In the genomic region with DNA sequence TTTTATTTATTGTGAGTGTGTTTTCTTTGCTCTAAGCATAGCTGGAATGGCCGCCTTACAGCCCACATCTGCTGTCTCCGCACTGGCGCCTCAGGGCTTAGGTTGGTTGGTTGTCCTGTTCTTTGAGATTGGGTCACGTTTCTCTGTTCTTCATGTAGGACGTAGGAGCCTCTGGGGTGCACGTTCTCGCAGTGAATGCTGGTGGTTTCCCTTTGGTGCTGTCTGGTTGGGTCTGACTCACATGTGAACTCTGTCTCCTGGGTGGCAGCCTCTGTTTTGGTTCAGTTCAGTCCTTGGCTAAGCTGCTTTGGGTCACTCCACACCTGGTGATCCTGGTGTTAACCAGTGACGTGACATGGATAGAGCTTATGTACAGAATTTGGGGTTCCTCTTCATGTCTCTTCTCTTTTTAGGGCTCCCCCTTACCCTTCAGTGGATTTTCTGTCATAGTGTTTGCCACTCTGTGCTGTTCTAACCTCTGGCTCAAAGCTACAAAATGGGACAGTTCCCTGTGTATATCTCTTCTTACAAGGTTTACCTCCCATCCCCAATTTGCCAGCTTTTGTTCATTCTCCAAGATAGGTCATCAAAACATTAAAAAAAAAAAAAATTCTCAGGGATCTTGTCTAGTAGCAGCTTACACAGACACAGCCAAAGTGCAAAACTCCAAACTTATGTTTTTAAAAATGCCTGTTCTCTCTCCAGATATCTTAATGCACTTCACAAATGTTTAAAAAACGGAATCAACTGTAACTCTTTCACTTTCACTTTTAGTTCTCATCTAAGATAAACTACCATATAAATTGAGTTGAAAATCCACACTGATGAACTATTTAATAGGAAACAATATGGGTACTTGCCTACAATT, we compare ENCODE assay signal across 8 cellular contexts. TPM values are rescaled to one million over a fixed set of nuclear protein-coding genes. Genes with fewer than 3 reads are reported as not detected.
DNase-seq lines count a peak whose midpoint lies in the region; ATAC-seq, FAIRE-seq and TF ChIP-seq lines count a peak whose summit lies in the region.

No MANE protein-coding gene starts in this region.

- H3K27me3 ChIP-seq in mucosa of stomach (ENCODE audit: control insufficient read depth, insufficient read depth, low read length) (no peaks in the 10 kb centered on the region), thoracic aorta (replicated peaks; ENCODE audit: insufficient read depth) (no peaks in the 10 kb centered on the region)

- TF ChIP-seq CTCF in thoracic aorta (IDR thresholded peaks at IDR 0.05) = no peak

- H3K36me3 ChIP-seq in mucosa of stomach (ENCODE audit: control insufficient read depth, insufficient read depth, low read length) (no peaks in the 10 kb centered on the region), thoracic aorta (no peaks in the 10 kb centered on the region)

- DNase-seq in GM18507 (ENCODE audit: extremely low spot score, insufficient read length, low read depth) (peak; percentile 61), amniotic epithelial cell (ENCODE audit: low read depth) (peak; percentile 58), thoracic aorta (ENCODE audit: low spot score) (no peak), putamen (ENCODE audit: low spot score) (no peak), midbrain (lab: John Stamatoyannopoulos, UW) (no peak)

- H3K4me3 ChIP-seq in mucosa of stomach (ENCODE audit: low read length) (peak overlapping the region; percentile 63), thoracic aorta (peak overlapping the region; percentile 54)

- peaks cover 9% of the 10 kb centered on the region for H3K4me1 ChIP-seq in mucosa of stomach (ENCODE audit: control insufficient read depth, insufficient read depth, low read length)
- H3K4me1 ChIP-seq in thoracic aorta (ENCODE audit: control insufficient read depth in 1 of 2, low read depth in 2 of 2) = peaks cover 0 to 14% of the 10 kb centered on the region in 2 donors

- no peak overlapping the region for H3K27ac ChIP-seq in thoracic aorta

- H3K9me3 ChIP-seq in mucosa of stomach (ENCODE audit: control insufficient read depth, low read length) (no peaks in the 10 kb centered on the region), thoracic aorta (no peaks in the 10 kb centered on the region)

- H3K9ac ChIP-seq in mucosa of stomach (ENCODE audit: low read length) = peak overlapping the region; percentile 58

- peak; percentile 93 for FAIRE-seq in GM18507 (lab: Jason Lieb, UNC)

- peak; percentile 98 for ATAC-seq in HG02885 (IDR thresholded peaks at IDR 0.05; ENCODE audit: poor library complexity, unreplicated experiment)
- peak; percentile 46 for ATAC-seq in SK-N-SH treated with all-trans-retinoic acid at 6 μM for 48 hours
- no peak for ATAC-seq in thoracic aorta (ENCODE audit: insufficient number of reproducible peaks, low FRiP score, low read depth)

TF ChIP-seq in SK-N-SH treated with all-trans-retinoic acid at 6 μM for 48 hours, 23 proteins besides CTCF, POLR2A, EP300 and RAD21:
- TF ChIP-seq OSR1 (CRISPR knock-in tag; IDR thresholded peaks at IDR 0.05) (no peak), TOX (CRISPR knock-in tag; IDR thresholded peaks at IDR 0.05; ENCODE audit: borderline replicate concordance) (no peak), ZNF8 (CRISPR knock-in tag; IDR thresholded peaks at IDR 0.05) (no peak), ZC3H10 (CRISPR knock-in tag; IDR thresholded peaks at IDR 0.05) (no peak), CSDC2 (CRISPR knock-in tag; IDR thresholded peaks at IDR 0.05) (no peak), CSRNP3 (CRISPR knock-in tag; IDR thresholded peaks at IDR 0.05) (no peak), PPARA (CRISPR knock-in tag; IDR thresholded peaks at IDR 0.05; ENCODE audit: borderline replicate concordance) (no peak), TSHZ2 (CRISPR knock-in tag; IDR thresholded peaks at IDR 0.05) (no peak), CREB5 (CRISPR knock-in tag; IDR thresholded peaks at IDR 0.05; ENCODE audit: low read depth) (no peak), ZNF565 (CRISPR knock-in tag; conservative IDR thresholded peaks at IDR 0.05; ENCODE audit: low read depth) (no peak), ZFP30 (CRISPR knock-in tag; IDR thresholded peaks at IDR 0.05) (no peak), POU6F1 (CRISPR knock-in tag; IDR thresholded peaks at IDR 0.05; ENCODE audit: borderline replicate concordance, low read depth) (no peak), ISL1 (CRISPR knock-in tag; IDR thresholded peaks at IDR 0.05) (no peak), ZNF70 (CRISPR knock-in tag; IDR thresholded peaks at IDR 0.05) (no peak), ARNTL (CRISPR knock-in tag; IDR thresholded peaks at IDR 0.05; ENCODE audit: borderline replicate concordance, low read depth) (no peak), RARB (CRISPR knock-in tag; IDR thresholded peaks at IDR 0.05) (no peak)
- TF ChIP-seq, protein P1, sequence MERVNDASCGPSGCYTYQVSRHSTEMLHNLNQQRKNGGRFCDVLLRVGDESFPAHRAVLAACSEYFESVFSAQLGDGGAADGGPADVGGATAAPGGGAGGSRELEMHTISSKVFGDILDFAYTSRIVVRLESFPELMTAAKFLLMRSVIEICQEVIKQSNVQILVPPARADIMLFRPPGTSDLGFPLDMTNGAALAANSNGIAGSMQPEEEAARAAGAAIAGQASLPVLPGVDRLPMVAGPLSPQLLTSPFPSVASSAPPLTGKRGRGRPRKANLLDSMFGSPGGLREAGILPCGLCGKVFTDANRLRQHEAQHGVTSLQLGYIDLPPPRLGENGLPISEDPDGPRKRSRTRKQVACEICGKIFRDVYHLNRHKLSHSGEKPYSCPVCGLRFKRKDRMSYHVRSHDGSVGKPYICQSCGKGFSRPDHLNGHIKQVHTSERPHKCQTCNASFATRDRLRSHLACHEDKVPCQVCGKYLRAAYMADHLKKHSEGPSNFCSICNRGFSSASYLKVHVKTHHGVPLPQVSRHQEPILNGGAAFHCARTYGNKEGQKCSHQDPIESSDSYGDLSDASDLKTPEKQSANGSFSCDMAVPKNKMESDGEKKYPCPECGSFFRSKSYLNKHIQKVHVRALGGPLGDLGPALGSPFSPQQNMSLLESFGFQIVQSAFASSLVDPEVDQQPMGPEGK (CRISPR knock-in tag; IDR thresholded peaks at IDR 0.05; ENCODE audit: borderline replicate concordance) = no peak

RNA-seq across cellular contexts. Expression of gene LPCAT1, which starts 12.8 kb away (rescaled TPM):
- 10 to 100 TPM; 53.9 to 54.6 TPM for total RNA-seq in thoracic aorta

Comparison
In these comparisons a context has a peak if more than half of its experiments do, and no peak if none do; other contexts are left out.
1. DNase-seq: peak in GM18507 (single experiment) and amniotic epithelial cell (single experiment); none in thoracic aorta (single experiment), putamen (single experiment) and midbrain (single experiment).